Comparison of ENCODE assay signal across 1 cellular context in genomic region chr11:61679301-61679700, GRCh38.
TF ChIP-seq lines count a peak whose summit lies in the region.

No MANE protein-coding gene starts in this region.

TF ChIP-seq in GM23338, 12 proteins besides CTCF, POLR2A, EP300 and RAD21 (continued from another document):
- TF ChIP-seq ETS1 (IDR thresholded peaks at IDR 0.05) (no peak), POLR2AphosphoS5 (IDR thresholded peaks at IDR 0.05; ENCODE audit: low read depth) (no peak), CREB1 (CRISPR knock-in tag; IDR thresholded peaks at IDR 0.05; ENCODE audit: low read depth) (no peak), NANOG (IDR thresholded peaks at IDR 0.05; ENCODE audit: borderline replicate concordance) (no peak), EZH2 (IDR thresholded peaks at IDR 0.05; ENCODE audit: low read depth, unreplicated experiment) (no peak)
